Comparison of ENCODE assay signal across 17 cellular contexts in genomic region chr10:132879408-132880147, GRCh38.
A peak's percentile ranks its signal among the peaks of the same experiment; 100 is the strongest.
DNase-seq lines count a peak whose midpoint lies in the region; ATAC-seq and TF ChIP-seq lines count a peak whose summit lies in the region.
"Had no signal": no experiment of that assay in that cellular context is flagged by ENCODE, and none has a peak within 500 bp of the region (broad histone marks: within the 10 kb centered on the region; RNA-seq: fewer than 3 reads in every experiment).

No MANE protein-coding gene starts in this region.

- no peak overlapping the region for H2BK20ac ChIP-seq in H9 (ENCODE audit: low read depth, low read length, poor library complexity, severe bottlenecking)

- peak overlapping the region; percentile 57 for H3K14ac ChIP-seq in H9 (ENCODE audit: insufficient read depth, low read length)

- peak overlapping the region; percentile 57 for H3K18ac ChIP-seq in H9 (ENCODE audit: insufficient read length, low read depth, low read length)

- TF ChIP-seq CTCF in H9 (conservative IDR thresholded peaks at IDR 0.05) (no peak), sigmoid colon (IDR thresholded peaks at IDR 0.05) (no peak)

- H3K4me1 Mint-ChIP-seq in H9: peaks cover 7 to 9% of the 10 kb centered on the region in 2 experiments
- H3K4me1 Mint-ChIP-seq: activated naive CD4-positive, alpha-beta T cell treated with anti-CD3 and anti-CD28 coated beads, Interleukin-2, amount 50 U/mL, for 24 hours had no signal

- no peak overlapping the region for H2BK12ac ChIP-seq in H9 (ENCODE audit: insufficient read length, low read depth, low read length)

- H4K5ac ChIP-seq in H9 (ENCODE audit: insufficient read length, low read depth, low read length): peak overlapping the region; percentile 77

- H3K9me3 Mint-ChIP-seq in H9: peaks cover 9 to 12% of the 10 kb centered on the region in 2 experiments
- H3K9me3 Mint-ChIP-seq: activated naive CD4-positive, alpha-beta T cell treated with anti-CD3 and anti-CD28 coated beads, Interleukin-2, amount 50 U/mL, for 24 hours had no signal

- H3T11ph ChIP-seq in H9 (ENCODE audit: low read length): no peak overlapping the region

- H3K79me1 ChIP-seq in H9 (ENCODE audit: insufficient read depth, low read depth, low read length, poor library complexity, severe bottlenecking): no peaks in the 10 kb centered on the region

- peaks cover 25 to 40% (median 32%) of the 10 kb centered on the region in 11 experiments for H3K27me3 ChIP-seq in BLaER1 treated with 17β-estradiol and CSF1 and Interleukin-3, amounts not matched to agents 10 nM and 100 nM
- H3K27me3 ChIP-seq in H9 (ENCODE audit: insufficient read depth, low read length) (no peaks in the 10 kb centered on the region), sigmoid colon (peaks cover 0 to 32% (median 5%) of the 10 kb centered on the region in 3 donors)

- H3K27me3 Mint-ChIP-seq in H9 (ENCODE audit: low read depth): peaks cover 13% of the 10 kb centered on the region

- H3K4me3 ChIP-seq in BLaER1 treated with 17β-estradiol and CSF1 and Interleukin-3, amounts not matched to agents 10 nM and 100 nM: no peak overlapping the region
- H3K4me3 ChIP-seq in sigmoid colon: peak overlapping the region in 2 of 4 donors; percentile 17
- H3K4me3 ChIP-seq: GM12878, SJSA1 had no signal

- no peaks in the 10 kb centered on the region for H3K79me2 ChIP-seq in H9 (ENCODE audit: insufficient read depth, low read length)

- H2BK15ac ChIP-seq in H9 (ENCODE audit: low read depth, low read length): no peak overlapping the region

- no peak overlapping the region for H2AK5ac ChIP-seq in H9 (ENCODE audit: insufficient read length, low read length)

- peak overlapping the region in 10 of 11 experiments; percentile 19 to 48 (median 37); a peak in 15 of 22 replicates for H3K4me2 ChIP-seq in BLaER1 treated with 17β-estradiol and CSF1 and Interleukin-3, amounts not matched to agents 10 nM and 100 nM
- H3K4me2 ChIP-seq in H9 (ENCODE audit: insufficient read depth, insufficient read length, low read length): no peak overlapping the region

- H2BK5ac ChIP-seq in H9 (ENCODE audit: insufficient read length, low read length): no peak overlapping the region

- H4K20me1 ChIP-seq in BLaER1 treated with 17β-estradiol and CSF1 and Interleukin-3, amounts not matched to agents 10 nM and 100 nM: peaks cover 0 to 43% (median 0%) of the 10 kb centered on the region in 11 experiments; a peak in 6 of 22 replicates
- no peaks in the 10 kb centered on the region for H4K20me1 ChIP-seq in H9 (ENCODE audit: control insufficient read depth, insufficient read depth, insufficient read length)

- intact Hi-C loops in sigmoid colon (cut with DNase I): no loop called here

- no peak overlapping the region for H3K27ac ChIP-seq in BLaER1 treated with 17β-estradiol and CSF1 and Interleukin-3, amounts not matched to agents 10 nM and 100 nM
- no peak overlapping the region for H3K27ac ChIP-seq in H9 (ENCODE audit: insufficient read length, low read depth, low read length)
- no peak overlapping the region for H3K27ac ChIP-seq in sigmoid colon
- H3K27ac ChIP-seq: epithelial cell of prostate, SJSA1 had no signal

- no peak overlapping the region for H3K23ac ChIP-seq in H9 (ENCODE audit: insufficient read length, low read depth, low read length)

- H2BK120ac ChIP-seq in H9 (ENCODE audit: low read depth, low read length, poor library complexity, severe bottlenecking): no peak overlapping the region

- peaks cover 0 to 8% (median 3%) of the 10 kb centered on the region in 11 experiments; a peak in 8 of 22 replicates for H3K9me3 ChIP-seq in BLaER1 treated with 17β-estradiol and CSF1 and Interleukin-3, amounts not matched to agents 10 nM and 100 nM (replicated peaks in 1 of 11)
- peaks cover 5% of the 10 kb centered on the region for H3K9me3 ChIP-seq in H9 (ENCODE audit: control insufficient read depth, low read depth, low read length)
- H3K9me3 ChIP-seq in sigmoid colon: peaks cover 0 to 3% (median 0%) of the 10 kb centered on the region in 4 donors
- H3K9me3 ChIP-seq: SJSA1 had no signal

- TF ChIP-seq EP300 in sigmoid colon (IDR thresholded peaks at IDR 0.05): no peak

- no peak overlapping the region for H3K9ac ChIP-seq in BLaER1 treated with 17β-estradiol and CSF1 and Interleukin-3, amounts not matched to agents 10 nM and 100 nM
- no peak overlapping the region for H3K9ac ChIP-seq in H9 (ENCODE audit: extremely low read depth, insufficient read length, low read length)

- H2AFZ ChIP-seq in H9 (ENCODE audit: low read length): no peak overlapping the region

- ATAC-seq in HG03045 (IDR thresholded peaks at IDR 0.05; ENCODE audit: unreplicated experiment) (no peak), GM18511 (IDR thresholded peaks at IDR 0.05; ENCODE audit: unreplicated experiment) (no peak)
- ATAC-seq: activated CD4-positive, CD25-positive, alpha-beta regulatory T cell treated with anti-CD3 and anti-CD28 coated beads, Interleukin-2, amount 50 U/mL, for 24 hours; GM12878 had no signal

- no peaks in the 10 kb centered on the region for H3K36me3 ChIP-seq in BLaER1 treated with 17β-estradiol and CSF1 and Interleukin-3, amounts not matched to agents 10 nM and 100 nM
- no peaks in the 10 kb centered on the region for H3K36me3 ChIP-seq in sigmoid colon
- H3K36me3 ChIP-seq: SJSA1 had no signal

- H3K4me3 Mint-ChIP-seq in H9: no peak overlapping the region
- H3K4me3 Mint-ChIP-seq: activated naive CD4-positive, alpha-beta T cell treated with anti-CD3 and anti-CD28 coated beads, Interleukin-2, amount 50 U/mL, for 24 hours; IgD-negative memory B cell had no signal

- H3K4me1 ChIP-seq in BLaER1 treated with 17β-estradiol and CSF1 and Interleukin-3, amounts not matched to agents 10 nM and 100 nM: peaks cover 0 to 21% (median 12%) of the 10 kb centered on the region in 10 experiments; a peak in 14 of 20 replicates
- H3K4me1 ChIP-seq in H9 (ENCODE audit: insufficient read depth, low read length): no peaks in the 10 kb centered on the region; the same call in 1 of the 2 replicates
- H3K4me1 ChIP-seq in sigmoid colon: peaks cover 0 to 7% (median 4%) of the 10 kb centered on the region in 4 donors

- H3K23me2 ChIP-seq in H9 (ENCODE audit: insufficient read length, low read depth, low read length, poor library complexity, severe bottlenecking): no peaks in the 10 kb centered on the region

- TF ChIP-seq POLR2A in sigmoid colon (IDR thresholded peaks at IDR 0.05): no peak

- peak overlapping the region in 2 of 3 experiments; percentile 39 to 86; a peak in 2 of 7 replicates for H3K27ac Mint-ChIP-seq in H9
- H3K27ac Mint-ChIP-seq: activated naive CD4-positive, alpha-beta T cell treated with anti-CD3 and anti-CD28 coated beads, Interleukin-2, amount 50 U/mL, for 24 hours had no signal

- peaks cover 3 to 8% (median 8%) of the 10 kb centered on the region in 3 experiments; a peak in 6 of 7 replicates for H3K36me3 Mint-ChIP-seq in H9 (ENCODE audit: insufficient read depth in 1 of 3, low read depth in 3 of 3)
- H3K36me3 Mint-ChIP-seq: activated naive CD4-positive, alpha-beta T cell treated with anti-CD3 and anti-CD28 coated beads, Interleukin-2, amount 50 U/mL, for 24 hours had no signal

- no CpG with 5 or more reads among the region's 38 CpGs for WGBS in H9 (ENCODE audit: extremely low coverage, insufficient read length, low lambda C conversion rate)
- 23 to 34% methylated on average over 38 of the region's 38 CpGs for WGBS in sigmoid colon, 2 donors

- no peak overlapping the region; the same call in 1 of the 2 replicates for H3K4ac ChIP-seq in H9 (ENCODE audit: low read depth, low read length)

- H4K8ac ChIP-seq in H9 (replicated peaks; ENCODE audit: insufficient read length, low read depth, low read length): no peak overlapping the region

- DNase-seq in H9 (peak; percentile 66), left kidney (ENCODE audit: low read depth, low spot score) (peak; percentile 49), sigmoid colon (peak; percentile 57), HuH-7 (ENCODE audit: low spot score) (no peak)
- DNase-seq: cortex of kidney; NCI-H1694 treated with DMSO at 0.1 percent for 48 hours; right cardiac atrium; stimulated activated CD4-positive, alpha-beta T cell treated with anti-CD3 and anti-CD28 coated beads, Interleukin-1b, Interleukin-23, amount 100 ng/mL, for 48 hours had no signal

- H4K91ac ChIP-seq in H9 (ENCODE audit: insufficient read length, low read depth, low read length): no peak overlapping the region

- no peak overlapping the region for H3K56ac ChIP-seq in H9 (ENCODE audit: insufficient read length, low read depth, low read length)
